Comparison of ENCODE assay signal across 19 cellular contexts in genomic region chr7:47143344-47143743, GRCh38.
DNase-seq lines count a peak whose midpoint lies in the region; ATAC-seq and TF ChIP-seq lines count a peak whose summit lies in the region.
"Had no signal": no experiment of that assay in that cellular context is flagged by ENCODE, and none has a peak within 500 bp of the region (broad histone marks: within the 10 kb centered on the region; RNA-seq: fewer than 3 reads in every experiment).

No MANE protein-coding gene starts in this region.

- CTCF ChIA-PET in SK-N-SH (lab: Yijun Ruan, JAX): interaction anchor here (1.3 kb wide), 1 partner anchor 1220 kb away, joined by 5 read pairs; no protein-coding TSS in a partner anchor

- H3K36me3 ChIP-seq in SK-N-SH (replicated peaks in 1 of 2; ENCODE audit: control insufficient read depth in 1 of 2, insufficient read depth in 2 of 2, low read length in 1 of 2) (no peaks in the 10 kb centered on the region), adrenal gland (replicated peaks in 1 of 2) (no peaks in the 10 kb centered on the region)
- H3K36me3 ChIP-seq: SJCRH30, thyroid gland had no signal

- no peak for ATAC-seq in left cardiac atrium

- no peak overlapping the region for H2AFZ ChIP-seq in SK-N-SH (ENCODE audit: low read depth)

- intact Hi-C loops in adrenal gland (cut with DNase I) (no loop called here), left cardiac atrium (cut with DNase I) (no loop called here)

- POLR2A ChIA-PET in SK-N-SH (lab: Yijun Ruan, JAX): no interaction called here

- H3F3A ChIP-seq in SK-N-SH (replicated peaks; ENCODE audit: insufficient read depth): no peaks in the 10 kb centered on the region

- 55% methylated on average over 1 of the region's 1 CpG for WGBS in SK-N-SH (ENCODE audit: low lambda C conversion rate)
- WGBS in adrenal gland, 4 donors: 74 to 95% (median 89%) methylated on average over 1 of the region's 1 CpG

- H3K79me2 ChIP-seq in SK-N-SH (ENCODE audit: insufficient read depth): no peaks in the 10 kb centered on the region

- H3K27ac ChIP-seq in SK-N-SH (ENCODE audit: low read depth in 2 of 2, low read length in 1 of 2) (no peak overlapping the region), adrenal gland (no peak overlapping the region)
- H3K27ac ChIP-seq: coronary artery, SJCRH30, thyroid gland had no signal

- H4K20me1 ChIP-seq in SK-N-SH (ENCODE audit: insufficient read depth): no peaks in the 10 kb centered on the region

- TF ChIP-seq CTCF in SK-N-SH (IDR thresholded peaks at IDR 0.05) (no peak), adrenal gland (IDR thresholded peaks at IDR 0.05) (no peak)

- no peak overlapping the region for H3K9ac ChIP-seq in SK-N-SH

- no peaks in the 10 kb centered on the region for H3K27me3 ChIP-seq in SK-N-SH (ENCODE audit: insufficient read depth)
- H3K27me3 ChIP-seq in adrenal gland: no peaks in the 10 kb centered on the region
- H3K27me3 ChIP-seq: SJCRH30, thyroid gland had no signal

- no peaks in the 10 kb centered on the region for H3K9me3 ChIP-seq in SK-N-SH
- no peaks in the 10 kb centered on the region for H3K9me3 ChIP-seq in adrenal gland (replicated peaks in 1 of 3)
- H3K9me3 ChIP-seq: SJCRH30, thyroid gland had no signal

- TF ChIP-seq EP300 in SK-N-SH (IDR thresholded peaks at IDR 0.05; ENCODE audit: borderline replicate concordance in 1 of 2, low read depth in 1 of 2, low read length in 1 of 2): no peak

- TF ChIP-seq POLR2A in adrenal gland (IDR thresholded peaks at IDR 0.05): no peak

- H3K9me2 ChIP-seq in SK-N-SH: no peaks in the 10 kb centered on the region

- TF ChIP-seq RAD21 in SK-N-SH (IDR thresholded peaks at IDR 0.05; ENCODE audit: low read length): no peak

- H3K4me3 ChIP-seq in SK-N-SH (ENCODE audit: low read depth in 2 of 2, low read length in 1 of 2) (no peak overlapping the region), adrenal gland (no peak overlapping the region)
- H3K4me3 ChIP-seq: coronary artery, SJCRH30, thyroid gland had no signal

- H3K4me2 ChIP-seq in SK-N-SH: no peak overlapping the region

- DNase-seq in GM04503 (ENCODE audit: low read depth): peak; percentile 84
- DNase-seq in SK-N-SH: no peak
- DNase-seq in fibroblast of peridontal ligament (ENCODE audit: extremely low read depth): peak; percentile 90
- no peak for DNase-seq in activated naive CD4-positive, alpha-beta T cell (lab: John Stamatoyannopoulos, UW)
- no peak for DNase-seq in stimulated activated CD4-positive, alpha-beta T cell treated with anti-CD3 and anti-CD28 coated beads, Interleukin-1b, Interleukin-23, amount 100 ng/mL, for 48 hours
- no peak for DNase-seq in adrenal gland
- DNase-seq in left cardiac atrium: no peak
- DNase-seq: activated CD4-positive, CD25-positive, alpha-beta regulatory T cell treated with anti-CD3 and anti-CD28 coated beads, Interleukin-2, amount 50 U/mL, for 72 hours; activated effector memory CD4-positive, alpha-beta T cell treated with Interleukin-2 at 50 U/mL for 16 hours; anterior cingulate cortex; CD4-positive, CD25-positive, alpha-beta regulatory T cell; DMS79 treated with DMSO at 0.1 percent for 48 hours; glutamatergic neuron; NCI-H1048; NCI-H524 treated with DMSO at 0.1 percent for 48 hours; nephron progenitor cell; SJCRH30; thyroid gland had no signal

- no peaks in the 10 kb centered on the region; a peak in 1 of 4 replicates for H3K4me1 ChIP-seq in SK-N-SH (ENCODE audit: control insufficient read depth in 1 of 2, insufficient read depth in 2 of 2, low read depth in 1 of 2, low read length in 1 of 2)
- H3K4me1 ChIP-seq in adrenal gland (replicated peaks in 1 of 2): no peaks in the 10 kb centered on the region
- H3K4me1 ChIP-seq: thyroid gland had no signal

TF ChIP-seq in SK-N-SH, 30 proteins besides CTCF, POLR2A, EP300 and RAD21:
- TF ChIP-seq JUND (IDR thresholded peaks at IDR 0.05) (no peak), IRF3 (IDR thresholded peaks at IDR 0.05; ENCODE audit: low read depth, low read length) (no peak), USF1 (IDR thresholded peaks at IDR 0.05; ENCODE audit: borderline replicate concordance, low read depth) (no peak), ZBTB33 (IDR thresholded peaks at IDR 0.05; ENCODE audit: borderline replicate concordance, low read depth) (no peak), POLR2AphosphoS5 (IDR thresholded peaks at IDR 0.05; ENCODE audit: low read depth, low read length) (no peak), FOSL2 (IDR thresholded peaks at IDR 0.05; ENCODE audit: borderline replicate concordance, low read depth) (peak; percentile 22; the same call in 1 of the 2 replicates), NFIC (IDR thresholded peaks at IDR 0.05; ENCODE audit: borderline replicate concordance) (no peak), GABPA (IDR thresholded peaks at IDR 0.05; ENCODE audit: low read depth) (no peak), PBX3 (IDR thresholded peaks at IDR 0.05) (no peak)
TF ChIP-seq in SK-N-SH: peak in this region for 1.

Comparison
In these comparisons a context has a peak if more than half of its experiments do, and no peak if none do; other contexts are left out.
1. DNase-seq: peak in GM04503 (single experiment) and fibroblast of peridontal ligament (single experiment); none in SK-N-SH (single experiment), activated naive CD4-positive, alpha-beta T cell (0 of 4), stimulated activated CD4-positive, alpha-beta T cell treated with anti-CD3 and anti-CD28 coated beads, Interleukin-1b, Interleukin-23, amount 100 ng/mL, for 48 hours (single experiment), adrenal gland (0 of 7) and left cardiac atrium (single experiment).